Comparison of ENCODE assay signal across 21 cellular contexts in the genomic region with DNA sequence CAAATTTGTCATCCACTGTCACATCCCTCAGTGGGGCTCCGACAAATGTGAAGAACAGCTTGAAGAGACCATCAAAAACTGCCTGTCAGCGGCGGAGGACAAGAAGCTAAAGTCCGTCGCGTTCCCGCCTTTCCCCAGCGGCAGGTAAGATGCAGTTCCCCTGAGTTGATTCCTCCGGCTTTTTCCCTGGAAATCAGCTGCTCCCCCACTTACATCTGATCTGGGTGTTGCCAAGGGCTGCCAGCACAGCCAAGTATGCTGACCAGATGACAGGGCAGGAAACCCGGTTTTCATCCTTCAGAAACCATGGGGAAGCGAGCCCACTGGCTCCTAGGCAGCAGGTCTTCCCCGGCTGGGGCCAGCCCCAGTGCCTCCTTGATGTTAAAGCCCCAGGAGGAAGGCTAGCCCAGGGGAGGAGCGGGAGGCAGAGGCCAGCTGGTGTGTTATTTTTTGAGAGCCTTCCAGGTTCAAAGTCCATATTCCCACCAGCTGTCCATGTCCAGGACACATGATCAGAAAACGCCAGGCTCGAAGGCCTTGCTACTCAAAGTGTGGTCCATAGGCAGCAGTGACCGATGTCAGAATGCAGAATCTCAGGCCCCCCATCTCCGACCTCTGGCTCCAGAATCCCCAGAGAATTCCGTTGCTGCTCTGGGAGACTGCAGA. TPM values are rescaled to one million over a fixed set of nuclear protein-coding genes. Genes with fewer than 3 reads are reported as not detected.
DNase-seq lines count a peak whose midpoint lies in the region; ATAC-seq, FAIRE-seq and TF ChIP-seq lines count a peak whose summit lies in the region.
"Had no signal": no experiment of that assay in that cellular context is flagged by ENCODE, and none has a peak within 500 bp of the region (broad histone marks: within the 10 kb centered on the region; RNA-seq: fewer than 3 reads in every experiment).

No MANE protein-coding gene starts in this region.

- H3K27ac Mint-ChIP-seq in neural crest cell (ENCODE audit: unreplicated experiment): peak overlapping the region; percentile 6
- no peak overlapping the region for H3K27ac Mint-ChIP-seq in activated naive CD8-positive, alpha-beta T cell treated with anti-CD3 and anti-CD28 coated beads, Interleukin-2, amount 50 U/mL, for 24 hours
- peak overlapping the region in 2 of 9 donors; percentile 25 to 59 for H3K27ac Mint-ChIP-seq in naive thymus-derived CD4-positive, alpha-beta T cell
- H3K27ac Mint-ChIP-seq: GM23338 had no signal

- peak; percentile 71 for FAIRE-seq in islet of Langerhans (lab: Jason Lieb, UNC)
- FAIRE-seq: D721Med, GM12892, RCC 7860 had no signal

- peaks cover 21% of the 10 kb centered on the region for H3K36me3 Mint-ChIP-seq in neural crest cell (ENCODE audit: low read depth)
- peaks cover 8% of the 10 kb centered on the region for H3K36me3 Mint-ChIP-seq in activated naive CD8-positive, alpha-beta T cell treated with anti-CD3 and anti-CD28 coated beads, Interleukin-2, amount 50 U/mL, for 24 hours (ENCODE audit: low read depth)
- peaks cover 0 to 33% (median 5%) of the 10 kb centered on the region in 5 donors for H3K36me3 Mint-ChIP-seq in naive thymus-derived CD4-positive, alpha-beta T cell

- ATAC-seq in right cardiac atrium: no peak
- no peak for ATAC-seq in activated naive CD8-positive, alpha-beta T cell treated with anti-CD3 and anti-CD28 coated beads, Interleukin-2, amount 50 U/mL, for 24 hours
- ATAC-seq in naive thymus-derived CD4-positive, alpha-beta T cell: no peak
- ATAC-seq: GM23338 had no signal

- H3K4me1 Mint-ChIP-seq in neural crest cell: peaks cover 19% of the 10 kb centered on the region
- peaks cover 4% of the 10 kb centered on the region for H3K4me1 Mint-ChIP-seq in activated naive CD8-positive, alpha-beta T cell treated with anti-CD3 and anti-CD28 coated beads, Interleukin-2, amount 50 U/mL, for 24 hours
- H3K4me1 Mint-ChIP-seq in naive thymus-derived CD4-positive, alpha-beta T cell: peaks cover 0 to 10% (median 0%) of the 10 kb centered on the region in 7 donors

- H3K36me3 ChIP-seq in cardiac muscle cell: peaks cover 29% of the 10 kb centered on the region
- H3K36me3 ChIP-seq in naive thymus-derived CD4-positive, alpha-beta T cell (ENCODE audit: control insufficient read depth in 2 of 3, insufficient read depth in 3 of 3, low read length in 3 of 3): peaks cover 0 to 62% (median 4%) of the 10 kb centered on the region in 3 experiments

- H3K27me3 Mint-ChIP-seq in neural crest cell (ENCODE audit: low read depth): no peaks in the 10 kb centered on the region
- no peaks in the 10 kb centered on the region for H3K27me3 Mint-ChIP-seq in activated naive CD8-positive, alpha-beta T cell treated with anti-CD3 and anti-CD28 coated beads, Interleukin-2, amount 50 U/mL, for 24 hours
- no peaks in the 10 kb centered on the region for H3K27me3 Mint-ChIP-seq in naive thymus-derived CD4-positive, alpha-beta T cell
- H3K27me3 Mint-ChIP-seq: CD4-positive, alpha-beta memory T cell had no signal

- H3K27me3 ChIP-seq in cardiac muscle cell: no peaks in the 10 kb centered on the region
- no peaks in the 10 kb centered on the region for H3K27me3 ChIP-seq in right cardiac atrium (ENCODE audit: control insufficient read depth, insufficient read depth)
- no peaks in the 10 kb centered on the region for H3K27me3 ChIP-seq in naive thymus-derived CD4-positive, alpha-beta T cell (ENCODE audit: control insufficient read depth in 2 of 2, insufficient read depth in 2 of 2, low read length in 2 of 2)

- DNase-seq in cardiac muscle cell (ENCODE audit: low read depth in 1 of 2, low spot score in 1 of 2) (no peak), right cardiac atrium (no peak), neural crest cell (ENCODE audit: low read depth, low spot score) (no peak), nucleus accumbens (lab: John Stamatoyannopoulos, UW) (no peak), HuH-7 (ENCODE audit: low spot score) (no peak)
- no peak for DNase-seq in activated naive CD8-positive, alpha-beta T cell treated with anti-CD3 and anti-CD28 coated beads, Interleukin-2, amount 50 U/mL, for 24 hours
- DNase-seq in naive thymus-derived CD4-positive, alpha-beta T cell: no peak
- DNase-seq: CD4-positive, alpha-beta memory T cell; IMR-90; Kasumi-1; MM.1S; NCI-H1092 treated with DMSO at 0.1 percent for 48 hours; NCI-H1694; NCI-H2227 treated with DMSO at 0.1 percent for 48 hours; NCI-H526 treated with DMSO at 0.1 percent for 48 hours; SHP77 treated with DMSO at 0.1 percent for 48 hours had no signal

- 88% methylated on average over 18 of the region's 18 CpGs for WGBS in right cardiac atrium

- H3K9me3 Mint-ChIP-seq in neural crest cell: no peaks in the 10 kb centered on the region
- no peaks in the 10 kb centered on the region for H3K9me3 Mint-ChIP-seq in activated naive CD8-positive, alpha-beta T cell treated with anti-CD3 and anti-CD28 coated beads, Interleukin-2, amount 50 U/mL, for 24 hours
- H3K9me3 Mint-ChIP-seq in naive thymus-derived CD4-positive, alpha-beta T cell: no peaks in the 10 kb centered on the region
- H3K9me3 Mint-ChIP-seq: CD4-positive, alpha-beta memory T cell; GM23338 had no signal

- CTCF ChIA-PET in naive thymus-derived CD4-positive, alpha-beta T cell (lab: Charles Lee): interaction anchor here (0.7 kb wide), 1 partner anchor 15 kb away, joined by 3 read pairs; no protein-coding TSS in a partner anchor

- intact Hi-C loops in right cardiac atrium (cut with DNase I): no loop called here
- intact Hi-C loops in naive thymus-derived CD4-positive, alpha-beta T cell (cut with micrococcal nuclease): no loop called here

- no peaks in the 10 kb centered on the region for H3K9me3 ChIP-seq in cardiac muscle cell (ENCODE audit: low read depth)
- no peaks in the 10 kb centered on the region for H3K9me3 ChIP-seq in right cardiac atrium (ENCODE audit: control insufficient read depth, low read length)
- H3K9me3 ChIP-seq in naive thymus-derived CD4-positive, alpha-beta T cell (ENCODE audit: control insufficient read depth in 2 of 3, low read length in 3 of 3): no peaks in the 10 kb centered on the region

- H3K27ac ChIP-seq in cardiac muscle cell: peak overlapping the region; percentile 24
- H3K27ac ChIP-seq in right cardiac atrium (ENCODE audit: low read length): no peak overlapping the region
- no peak overlapping the region for H3K27ac ChIP-seq in naive thymus-derived CD4-positive, alpha-beta T cell (ENCODE audit: low read depth, low read length)

- H3K4me3 Mint-ChIP-seq in neural crest cell: no peak overlapping the region
- no peak overlapping the region for H3K4me3 Mint-ChIP-seq in activated naive CD8-positive, alpha-beta T cell treated with anti-CD3 and anti-CD28 coated beads, Interleukin-2, amount 50 U/mL, for 24 hours
- no peak overlapping the region for H3K4me3 Mint-ChIP-seq in naive thymus-derived CD4-positive, alpha-beta T cell
- H3K4me3 Mint-ChIP-seq: CD4-positive, alpha-beta memory T cell; GM23338 had no signal

- H3K4me3 ChIP-seq in cardiac muscle cell (no peak overlapping the region), right cardiac atrium (ENCODE audit: low read length) (no peak overlapping the region)
- no peak overlapping the region for H3K4me3 ChIP-seq in naive thymus-derived CD4-positive, alpha-beta T cell (ENCODE audit: low read length)
- H3K4me3 ChIP-seq: GM23338 had no signal

- POLR2A ChIA-PET in naive thymus-derived CD4-positive, alpha-beta T cell (lab: Charles Lee): interaction anchor here (1.3 kb wide), 1 partner anchor 17 kb away, joined by 4 read pairs; no protein-coding TSS in a partner anchor

- H3K4me1 ChIP-seq in cardiac muscle cell (ENCODE audit: low read depth) (no peaks in the 10 kb centered on the region), right cardiac atrium (ENCODE audit: control insufficient read depth, insufficient read depth, low read length) (no peaks in the 10 kb centered on the region)
- H3K4me1 ChIP-seq in naive thymus-derived CD4-positive, alpha-beta T cell (ENCODE audit: control insufficient read depth in 2 of 2, insufficient read depth in 2 of 2, low read length in 2 of 2): no peaks in the 10 kb centered on the region

- TF ChIP-seq CTCF in cardiac muscle cell (IDR thresholded peaks at IDR 0.05; ENCODE audit: low read depth, low read length) (no peak), neural crest cell (conservative IDR thresholded peaks at IDR 0.05) (no peak)

RNA-seq across cellular contexts. Expression of gene AIFM2, which starts 23.4 kb away (rescaled TPM):
- total RNA-seq in cardiac muscle cell (4.9 and 5.4 TPM in 2 replicates), right cardiac atrium (10 to 100 TPM in 2 of 4 donors, 1 to 10 TPM in 2; 8.5 to 14.0 (median 9.7) TPM), neural crest cell (2.8 TPM in 2 replicates)
- polyA plus RNA-seq in cardiac muscle cell (6.6 and 9.3 TPM in 2 replicates), right cardiac atrium (11.4 TPM)
- total RNA-seq in naive thymus-derived CD4-positive, alpha-beta T cell: 1 to 10 TPM; 3.0 to 5.5 (median 3.2) TPM
- polyA plus RNA-seq in naive thymus-derived CD4-positive, alpha-beta T cell: 1 to 10 TPM in 1 of 2 donors, under 1 TPM in 1; 0.91 to 2.9 TPM

RNA-seq across cellular contexts. Expression of gene TYSND1, which starts 37.3 kb away (rescaled TPM):
- total RNA-seq in cardiac muscle cell: 16.6 and 28.8 TPM in 2 replicates
- 19.0 and 20.4 TPM in 2 replicates for polyA plus RNA-seq in cardiac muscle cell
- total RNA-seq in right cardiac atrium: 1 to 10 TPM; 4.3 to 6.4 (median 5.0) TPM
- polyA plus RNA-seq in right cardiac atrium: 3.9 TPM
- 17.6 and 17.7 TPM in 2 replicates for total RNA-seq in neural crest cell
- 10 to 100 TPM; 13.8 to 35.9 (median 19.5) TPM for total RNA-seq in naive thymus-derived CD4-positive, alpha-beta T cell
- 10 to 100 TPM; 21.0 to 25.0 TPM for polyA plus RNA-seq in naive thymus-derived CD4-positive, alpha-beta T cell

RNA-seq across cellular contexts. Expression of gene MACROH2A2, which starts 56.6 kb away (rescaled TPM):
- total RNA-seq in cardiac muscle cell (160 and 161 TPM in 2 replicates), right cardiac atrium (10 to 100 TPM; 13.6 to 14.7 (median 14.2) TPM), neural crest cell (149 and 155 TPM in 2 replicates)
- polyA plus RNA-seq in cardiac muscle cell (130 and 142 TPM in 2 replicates), right cardiac atrium (11.5 TPM)
- 1 to 10 TPM; 3.1 to 6.0 (median 4.2) TPM for total RNA-seq in naive thymus-derived CD4-positive, alpha-beta T cell
- polyA plus RNA-seq in naive thymus-derived CD4-positive, alpha-beta T cell: 1 to 10 TPM; 3.8 to 4.6 TPM
